Comparison of ENCODE assay signal across 9 cellular contexts in genomic region chr16:71460246-71460645, GRCh38. TPM values are rescaled to one million over a fixed set of nuclear protein-coding genes. Genes with fewer than 3 reads are reported as not detected.
A peak's percentile ranks its signal among the peaks of the same experiment; 100 is the strongest.
DNase-seq lines count a peak whose midpoint lies in the region; ATAC-seq and TF ChIP-seq lines count a peak whose summit lies in the region.
"Had no signal": no experiment of that assay in that cellular context is flagged by ENCODE, and none has a peak within 500 bp of the region (broad histone marks: within the 10 kb centered on the region; RNA-seq: fewer than 3 reads in every experiment).

No MANE protein-coding gene starts in this region.

- POLR2A ChIA-PET in AG04450 (lab: Yijun Ruan, JAX), result interaction anchor here (0.6 to 1.2 kb wide), 3 partner anchors 24 to 627 kb away, joined by 3 to 6 read pairs (median 3); no protein-coding TSS in a partner anchor

- H3K4me3 Mint-ChIP-seq in immature natural killer cell, result peak overlapping the region in 3 of 5 donors; percentile 93 to 97 (median 97)

- H3K27me3 ChIP-seq in AG04450 (ENCODE audit: control insufficient read depth, insufficient read depth, low read length) (no peaks in the 10 kb centered on the region), HAP-1 (ENCODE audit: low read depth) (no peaks in the 10 kb centered on the region), adipocyte (replicated peaks; ENCODE audit: control insufficient read depth, insufficient read depth, low read length) (no peaks in the 10 kb centered on the region)

- peak overlapping the region; percentile 78 for H3K27ac ChIP-seq in AG04450 (ENCODE audit: low read depth, low read length)

- H3K9ac ChIP-seq in adipocyte (ENCODE audit: low read length), result peak overlapping the region; percentile 15

- peaks cover 26 to 41% of the 10 kb centered on the region in 2 donors for H3K4me1 Mint-ChIP-seq in immature natural killer cell

- TF ChIP-seq CTCF in AG04450 (IDR thresholded peaks at IDR 0.05; ENCODE audit: low read depth, low read length), result no peak

- H3K27ac Mint-ChIP-seq in immature natural killer cell, result peak overlapping the region in 3 of 6 donors; percentile 17 to 97 (median 94)

- H3K36me3 Mint-ChIP-seq in immature natural killer cell, result peaks cover 0 to 11% (median 7%) of the 10 kb centered on the region in 3 donors

- peaks cover 7% of the 10 kb centered on the region for H3K4me1 ChIP-seq in HAP-1
- H3K4me1 ChIP-seq in adipocyte (ENCODE audit: control insufficient read depth, insufficient read depth, low read length), result peaks cover 18% of the 10 kb centered on the region

- in situ Hi-C loops in HAP-1 (cut with MboI; ENCODE audit: low sequenced_read_pairs), result no loop called here

- ATAC-seq in HG03439 (IDR thresholded peaks at IDR 0.05; ENCODE audit: unreplicated experiment), result no peak

- DNase-seq in AG04450 (ENCODE audit: low read depth, low spot score), result peak; percentile 52
- DNase-seq in HAP-1 (ENCODE audit: low spot score in 2 of 2), result no peak
- DNase-seq in adipocyte (ENCODE audit: low read depth), result peak; percentile 85
- no peak for DNase-seq in immature natural killer cell
- no peak for DNase-seq in NCI-H526 treated with DMSO at 0.1 percent for 48 hours (lab: John Stamatoyannopoulos, UW)
- DNase-seq in NCI-H1105 (lab: John Stamatoyannopoulos, UW), result no peak
- DNase-seq in iPS-NIHi11 (ENCODE audit: low spot score), result no peak
- DNase-seq: NCI-H774 had no signal

- peak overlapping the region; percentile 46 for H3K4me3 ChIP-seq in AG04450 (ENCODE audit: low read depth, low read length)
- peak overlapping the region; percentile 98; the same call in 1 of the 2 replicates for H3K4me3 ChIP-seq in HAP-1
- peak overlapping the region; percentile 98 for H3K4me3 ChIP-seq in adipocyte (ENCODE audit: low read length)

- peaks cover 0 to 9% (median 1%) of the 10 kb centered on the region in 3 donors for H3K27me3 Mint-ChIP-seq in immature natural killer cell (ENCODE audit: low read depth in 3 of 3)

- H3K9me3 ChIP-seq in AG04450 (ENCODE audit: control insufficient read depth, insufficient read depth, low read length) (peaks cover 3% of the 10 kb centered on the region; the same call in 1 of the 2 replicates), HAP-1 (no peaks in the 10 kb centered on the region), adipocyte (ENCODE audit: control insufficient read depth, low read length) (no peaks in the 10 kb centered on the region)

- no peaks in the 10 kb centered on the region; the same call in 1 of the 2 replicates for H3K36me3 ChIP-seq in HAP-1 (replicated peaks)
- H3K36me3 ChIP-seq in adipocyte (ENCODE audit: control insufficient read depth, insufficient read depth, low read length, severe bottlenecking), result peaks cover 13% of the 10 kb centered on the region

- H3K9me3 Mint-ChIP-seq in immature natural killer cell, result no peaks in the 10 kb centered on the region

- CTCF ChIA-PET in AG04450 (lab: Charles Lee), result interaction anchor here (1.1 to 4.0 kb wide), 5 partner anchors 24 to 105 kb away, joined by 3 to 15 read pairs (median 4); partner anchors contain the start of gene CALB2

RNA-seq across cellular contexts. Expression of gene ZNF23, which starts 1.8 kb away (rescaled TPM):
- polyA plus RNA-seq in AG04450 (2011; rRNA removed) (11.9 and 14.8 TPM in 2 replicates), immature natural killer cell (1 to 10 TPM; 4.3 to 8.1 (median 5.4) TPM)
- 15.9 and 16.6 TPM in 2 replicates for polyA minus RNA-seq in AG04450 (2011; rRNA and poly(A)+ RNA removed)

RNA-seq across cellular contexts. Expression of gene TLE7, which starts 18.4 kb away (rescaled TPM):
- polyA plus RNA-seq in AG04450 (2011; rRNA removed), result not detected in 2 replicates
- polyA minus RNA-seq in AG04450 (2011; rRNA and poly(A)+ RNA removed), result not detected in 2 replicates
- not detected for polyA plus RNA-seq in immature natural killer cell

RNA-seq across cellular contexts. Expression of gene ZNF19, which starts 28.9 kb away (rescaled TPM):
- 1.9 and 2.0 TPM in 2 replicates for polyA plus RNA-seq in AG04450 (2011; rRNA removed)
- 2.8 and 5.2 TPM in 2 replicates for polyA minus RNA-seq in AG04450 (2011; rRNA and poly(A)+ RNA removed)
- 1 to 10 TPM in 2 of 3 donors, under 1 TPM in 1; 0.21 to 3.4 (median 1.2) TPM for polyA plus RNA-seq in immature natural killer cell

Comparison
In these comparisons a context has a peak if more than half of its experiments do, and no peak if none do; other contexts are left out.
1. DNase-seq: peak in AG04450 (single experiment) and adipocyte (single experiment); none in HAP-1 (0 of 2), immature natural killer cell (0 of 3), NCI-H526 treated with DMSO at 0.1 percent for 48 hours (single experiment), NCI-H1105 (single experiment) and iPS-NIHi11 (single experiment).
2. H3K4me3 ChIP-seq: peak in every context shown above with its lines; median percentile 98 in HAP-1; 98 in adipocyte; 46 in AG04450.